Comparison of ENCODE assay signal across 8 cellular contexts in the genomic region with DNA sequence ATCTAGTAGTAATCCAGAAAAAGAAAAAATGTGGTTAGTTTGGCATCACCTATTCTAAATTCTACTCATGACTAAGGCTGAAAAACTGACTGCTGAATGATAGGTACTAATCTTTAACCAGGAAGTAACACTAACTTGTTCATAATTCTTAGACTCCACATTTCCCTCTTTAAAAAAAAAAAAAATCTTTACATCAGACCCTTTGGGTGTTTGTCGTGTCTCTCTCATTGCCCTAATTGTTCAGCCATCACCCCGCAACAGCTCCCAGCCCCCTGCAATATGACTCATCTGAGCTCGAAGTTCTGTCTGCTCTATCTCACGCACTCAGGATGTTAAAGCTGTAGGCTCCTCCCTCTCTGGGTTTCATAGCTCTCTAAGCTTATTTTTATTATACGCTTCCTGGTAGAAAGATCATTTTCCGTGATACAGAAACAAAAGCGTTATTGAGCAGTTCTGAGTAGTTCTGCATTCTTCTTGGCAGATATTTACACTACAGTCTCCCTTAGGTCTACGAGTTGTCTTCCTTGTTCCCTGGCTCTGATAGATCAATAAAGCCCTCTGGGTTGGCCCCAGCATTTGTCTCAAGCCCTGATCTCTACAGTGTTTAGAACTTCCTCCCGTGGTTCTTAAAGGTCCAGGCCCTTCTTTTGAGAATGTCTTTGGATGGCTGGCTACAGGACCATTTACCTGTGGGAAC.
DNase-seq lines count a peak whose midpoint lies in the region; ATAC-seq and TF ChIP-seq lines count a peak whose summit lies in the region.

No MANE protein-coding gene starts in this region.

- peak overlapping the region; percentile 93 for H3K27ac Mint-ChIP-seq in activated naive CD8-positive, alpha-beta T cell treated with anti-CD3 and anti-CD28 coated beads, Interleukin-2, amount 10 ng/mL, durations not matched to agents 7 days and 5 days

- H3K36me3 ChIP-seq in SU-DHL-6 (ENCODE audit: low read length) (no peaks in the 10 kb centered on the region), lower lobe of right lung (no peaks in the 10 kb centered on the region)

- TF ChIP-seq CTCF in SU-DHL-6 (IDR thresholded peaks at IDR 0.05; ENCODE audit: insufficient read depth, low read length, poor library complexity, severe bottlenecking) (no peak), lower lobe of right lung (IDR thresholded peaks at IDR 0.05) (no peak)

- peaks cover 4% of the 10 kb centered on the region for H3K4me1 ChIP-seq in lower lobe of right lung

- H3K9me2 ChIP-seq in SU-DHL-6 (replicated peaks; ENCODE audit: insufficient read depth, low read length): no peaks in the 10 kb centered on the region

- peaks cover 56% of the 10 kb centered on the region for H3K4me1 Mint-ChIP-seq in activated naive CD8-positive, alpha-beta T cell treated with anti-CD3 and anti-CD28 coated beads, Interleukin-2, amount 10 ng/mL, durations not matched to agents 7 days and 5 days

- peaks cover 13% of the 10 kb centered on the region for H3K36me3 Mint-ChIP-seq in activated naive CD8-positive, alpha-beta T cell treated with anti-CD3 and anti-CD28 coated beads, Interleukin-2, amount 10 ng/mL, durations not matched to agents 7 days and 5 days

- ATAC-seq in GM18909 (IDR thresholded peaks at IDR 0.05; ENCODE audit: poor library complexity, unreplicated experiment): peak; percentile 97
- peak; percentile 89 for ATAC-seq in HG03097 (IDR thresholded peaks at IDR 0.05; ENCODE audit: low FRiP score, unreplicated experiment)
- peak; percentile 97 for ATAC-seq in activated naive CD8-positive, alpha-beta T cell treated with anti-CD3 and anti-CD28 coated beads, Interleukin-2, amount 10 ng/mL, durations not matched to agents 7 days and 5 days (ENCODE audit: low read depth)
- ATAC-seq in lower lobe of right lung: peak; percentile 74 to 83

- no peak overlapping the region for H3K9ac ChIP-seq in SU-DHL-6 (ENCODE audit: low read length)

- H3K79me2 ChIP-seq in SU-DHL-6 (ENCODE audit: insufficient read depth, low read length): no peaks in the 10 kb centered on the region

- no peaks in the 10 kb centered on the region for H3K27me3 ChIP-seq in SU-DHL-6 (ENCODE audit: low read length)
- H3K27me3 ChIP-seq in lower lobe of right lung (ENCODE audit: low read depth): no peaks in the 10 kb centered on the region

- DNase-seq in activated naive CD8-positive, alpha-beta T cell treated with anti-CD3 and anti-CD28 coated beads, Interleukin-2, amount 10 ng/mL, durations not matched to agents 7 days and 5 days: peak; percentile 51
- no peak for DNase-seq in lower lobe of right lung
- peak; percentile 72 to 83 for DNase-seq in stimulated activated CD8-positive, alpha-beta memory T cell treated with anti-CD3 and anti-CD28 coated beads, Interleukin-7, amount 100 ng/mL, for 4 hours (ENCODE audit: low read depth in 2 of 2)
- DNase-seq in NCI-H1092 treated with DMSO at 0.1 percent for 48 hours (lab: John Stamatoyannopoulos, UW): no peak
- DNase-seq in NCI-H1694 treated with DMSO at 0.1 percent for 48 hours (lab: John Stamatoyannopoulos, UW): no peak

- H3F3A ChIP-seq in SU-DHL-6 (ENCODE audit: insufficient read depth): no peaks in the 10 kb centered on the region; the same call in 1 of the 2 replicates

- no peak overlapping the region for H3K4me3 ChIP-seq in SU-DHL-6 (ENCODE audit: insufficient read depth, low read length, poor library complexity, severe bottlenecking)
- peak overlapping the region; percentile 27 for H3K4me3 ChIP-seq in lower lobe of right lung

- H3K27me3 Mint-ChIP-seq in activated naive CD8-positive, alpha-beta T cell treated with anti-CD3 and anti-CD28 coated beads, Interleukin-2, amount 10 ng/mL, durations not matched to agents 7 days and 5 days: no peaks in the 10 kb centered on the region

- H3K4me2 ChIP-seq in SU-DHL-6 (ENCODE audit: low read depth, low read length, poor library complexity, severe bottlenecking): no peak overlapping the region

- H4K20me1 ChIP-seq in SU-DHL-6 (ENCODE audit: low read depth, low read length): no peaks in the 10 kb centered on the region

- H2AFZ ChIP-seq in SU-DHL-6 (ENCODE audit: low read depth, low read length, severe bottlenecking): peak overlapping the region; percentile 25

- H3K4me3 Mint-ChIP-seq in activated naive CD8-positive, alpha-beta T cell treated with anti-CD3 and anti-CD28 coated beads, Interleukin-2, amount 10 ng/mL, durations not matched to agents 7 days and 5 days: peak overlapping the region; percentile 76

- intact Hi-C loops in lower lobe of right lung (cut with DNase I): no loop called here

- peaks cover 5% of the 10 kb centered on the region for H3K9me3 Mint-ChIP-seq in activated naive CD8-positive, alpha-beta T cell treated with anti-CD3 and anti-CD28 coated beads, Interleukin-2, amount 10 ng/mL, durations not matched to agents 7 days and 5 days

- POLR2A ChIA-PET in activated naive CD8-positive, alpha-beta T cell treated with anti-CD3 and anti-CD28 coated beads, Interleukin-2, amount 10 ng/mL, durations not matched to agents 7 days and 5 days (lab: Charles Lee): interaction anchor here (0.7 to 2.9 kb wide), 10 partner anchors 12 to 1789 kb away, joined by 3 to 29 read pairs (median 8); a partner anchor contains a TSS

- H3K27ac ChIP-seq in SU-DHL-6 (ENCODE audit: low read depth, low read length) (no peak overlapping the region), lower lobe of right lung (peak overlapping the region; percentile 25)

- H3K9me3 ChIP-seq in SU-DHL-6 (ENCODE audit: insufficient read depth, low read length): no peaks in the 10 kb centered on the region
- no peaks in the 10 kb centered on the region for H3K9me3 ChIP-seq in lower lobe of right lung

Comparison
In these comparisons a context has a peak if more than half of its experiments do, and no peak if none do; other contexts are left out.
1. DNase-seq: peak in activated naive CD8-positive, alpha-beta T cell treated with anti-CD3 and anti-CD28 coated beads, Interleukin-2, amount 10 ng/mL, durations not matched to agents 7 days and 5 days (single experiment) and stimulated activated CD8-positive, alpha-beta memory T cell treated with anti-CD3 and anti-CD28 coated beads, Interleukin-7, amount 100 ng/mL, for 4 hours (2 of 2); none in lower lobe of right lung (single experiment), NCI-H1092 treated with DMSO at 0.1 percent for 48 hours (single experiment) and NCI-H1694 treated with DMSO at 0.1 percent for 48 hours (single experiment).
2. Peak in every context shown above with its lines, with median percentiles within 50 percentile points of each other: ATAC-seq.